In genomic region chr4:152983774-152984411, GRCh38 we compare ENCODE assay signal across 1 cellular context.
TF ChIP-seq lines count a peak whose summit lies in the region.

No MANE protein-coding gene starts in this region.

TF ChIP-seq in SK-N-SH treated with all-trans-retinoic acid at 6 μM for 48 hours, 23 proteins besides CTCF, POLR2A, EP300 and RAD21 (continued from another document):
- no peak for TF ChIP-seq PATZ1 (CRISPR knock-in tag; IDR thresholded peaks at IDR 0.05; ENCODE audit: borderline replicate concordance)
- no peak for TF ChIP-seq GLIS3 (CRISPR knock-in tag; IDR thresholded peaks at IDR 0.05)
- no peak for TF ChIP-seq CREB5 (CRISPR knock-in tag; IDR thresholded peaks at IDR 0.05; ENCODE audit: low read depth)
- TF ChIP-seq POU6F1 (CRISPR knock-in tag; IDR thresholded peaks at IDR 0.05; ENCODE audit: borderline replicate concordance, low read depth) = no peak
TF ChIP-seq in SK-N-SH treated with all-trans-retinoic acid at 6 μM for 48 hours: peak in this region for 0.
